8 cellular contexts compared by ENCODE assay signal in genomic region chr7:107580716-107581383, GRCh38. TPM values are rescaled to one million over a fixed set of nuclear protein-coding genes. Genes with fewer than 3 reads are reported as not detected.
DNase-seq lines count a peak whose midpoint lies in the region; ATAC-seq and TF ChIP-seq lines count a peak whose summit lies in the region.

No MANE protein-coding gene starts in this region.

- H3K79me2 ChIP-seq in mesendoderm (ENCODE audit: control insufficient read depth, insufficient read depth, low read length) = no peaks in the 10 kb centered on the region

- H3K27ac ChIP-seq in right atrium auricular region (peak overlapping the region; percentile 97 to 98), brain microvascular endothelial cell (peak overlapping the region; percentile 93), mesendoderm (ENCODE audit: low read depth, low read length) (peak overlapping the region; percentile 96), aorta (ENCODE audit: low read depth in 1 of 2, low read length in 2 of 2) (peak overlapping the region; percentile 23 to 100)

- no peak overlapping the region for H3K23ac ChIP-seq in mesendoderm (ENCODE audit: low read length)

- peak overlapping the region; percentile 80 to 92 for H3K4me3 ChIP-seq in right atrium auricular region
- peak overlapping the region; percentile 81 for H3K4me3 ChIP-seq in brain microvascular endothelial cell (ENCODE audit: low read depth, low read length)
- H3K4me3 ChIP-seq in mesendoderm (ENCODE audit: low read length) = peak overlapping the region; percentile 69
- H3K4me3 ChIP-seq in aorta (ENCODE audit: low read length in 2 of 2) = peak overlapping the region; percentile 71 to 99

- no peak overlapping the region for H2BK120ac ChIP-seq in mesendoderm (ENCODE audit: low read depth, low read length)

- peak overlapping the region; percentile 71 for H3K9ac ChIP-seq in mesendoderm (ENCODE audit: low read length)

- H3K4ac ChIP-seq in mesendoderm (ENCODE audit: low read depth, low read length) = no peak overlapping the region

- in situ Hi-C loops in brain microvascular endothelial cell (cut with HindIII; ENCODE audit: low pct_ligation_motif_present, low sequenced_read_pairs) = no loop called here

- no peak overlapping the region for H2BK5ac ChIP-seq in mesendoderm (ENCODE audit: low read length)

- intact Hi-C loops in left cardiac atrium (cut with DNase I) = no loop called here
- intact Hi-C loops in aorta (cut with DNase I) = loop anchor here (2.0 to 10.0 kb wide), 2 partner anchors 14 to 144 kb away; no protein-coding TSS in a partner anchor

- H3K4me2 ChIP-seq in mesendoderm (ENCODE audit: low read length) = peak overlapping the region; percentile 56

- H3K27me3 ChIP-seq in right atrium auricular region (no peaks in the 10 kb centered on the region), brain microvascular endothelial cell (replicated peaks) (no peaks in the 10 kb centered on the region), mesendoderm (ENCODE audit: insufficient read depth, low read length, poor library complexity) (no peaks in the 10 kb centered on the region), aorta (ENCODE audit: control insufficient read depth in 1 of 2, insufficient read depth in 2 of 2, low read length in 1 of 2) (no peaks in the 10 kb centered on the region)

- H3K56ac ChIP-seq in mesendoderm (ENCODE audit: low read length) = peak overlapping the region; percentile 77

- TF ChIP-seq CTCF in right atrium auricular region (IDR thresholded peaks at IDR 0.05) (no peak), brain microvascular endothelial cell (IDR thresholded peaks at IDR 0.05; ENCODE audit: low read depth, low read length, missing control alignments) (no peak)

- H3K36me3 ChIP-seq in right atrium auricular region (peaks cover 9% of the 10 kb centered on the region), brain microvascular endothelial cell (replicated peaks) (no peaks in the 10 kb centered on the region), mesendoderm (ENCODE audit: control insufficient read depth, insufficient read depth, low read length) (no peaks in the 10 kb centered on the region), aorta (ENCODE audit: control insufficient read depth in 1 of 2, insufficient read depth in 2 of 2, low read length in 1 of 2) (no peaks in the 10 kb centered on the region)

- no peaks in the 10 kb centered on the region for H3K79me1 ChIP-seq in mesendoderm (ENCODE audit: low read length)

- ATAC-seq in left cardiac atrium (no peak), aorta (ENCODE audit: low FRiP score) (no peak)

- H3K4me1 ChIP-seq in right atrium auricular region (peaks cover 0 to 21% of the 10 kb centered on the region in 2 donors), mesendoderm (ENCODE audit: control insufficient read depth, low read depth, low read length) (no peaks in the 10 kb centered on the region), aorta (ENCODE audit: control insufficient read depth in 1 of 2, insufficient read depth in 2 of 2, low read length in 2 of 2) (peaks cover 0 to 3% of the 10 kb centered on the region in 2 donors)

- H3K9me3 ChIP-seq in right atrium auricular region = no peaks in the 10 kb centered on the region
- H3K9me3 ChIP-seq in aorta (ENCODE audit: control insufficient read depth, low read length) = no peaks in the 10 kb centered on the region

- DNase-seq in right atrium auricular region (ENCODE audit: low spot score) = no peak
- no peak for DNase-seq in left cardiac atrium
- DNase-seq in brain microvascular endothelial cell = no peak
- no peak for DNase-seq in mesendoderm
- DNase-seq in aorta = no peak
- DNase-seq in activated gamma-delta T cell treated with Interleukin-2 at 50 U/mL for 16 hours = no peak
- DNase-seq in NCI-H1092 treated with DMSO at 0.1 percent for 48 hours (lab: John Stamatoyannopoulos, UW) = no peak
- no peak for DNase-seq in EL

- peak overlapping the region; percentile 72 for H3K18ac ChIP-seq in mesendoderm (ENCODE audit: low read length)

- no peak overlapping the region for H2BK15ac ChIP-seq in mesendoderm (replicated peaks; ENCODE audit: low read depth)

- WGBS in mesendoderm (ENCODE audit: extremely low coverage, insufficient coverage, low lambda C conversion rate) = no CpG with 5 or more reads among the region's 10 CpGs
- 8% methylated on average over 10 of the region's 10 CpGs for WGBS in aorta, 2 donors

- peak overlapping the region; percentile 81 for H4K8ac ChIP-seq in mesendoderm (ENCODE audit: low read depth, low read length)

- no peak overlapping the region for H4K5ac ChIP-seq in mesendoderm (ENCODE audit: low read length)

- no peak overlapping the region for H2AK5ac ChIP-seq in mesendoderm (ENCODE audit: low read length)

RNA-seq across cellular contexts. Expression of gene BCAP29, which starts 0.8 kb away (rescaled TPM):
- total RNA-seq in right atrium auricular region (100 to 1,000 TPM; 115 to 258 TPM), left cardiac atrium (10 to 100 TPM; 84.1 to 95.2 TPM), aorta (100 to 1,000 TPM in 1 of 2 donors, 10 to 100 TPM in 1; 96.1 to 139 TPM)
- 17.9 TPM for polyA plus RNA-seq in mesendoderm (2013, experiment 1 of 2)
- 17.8 TPM for polyA plus RNA-seq in mesendoderm (2013, experiment 2 of 2)
- 10 to 100 TPM; 72.5 to 92.8 TPM for polyA plus RNA-seq in aorta

RNA-seq across cellular contexts. Expression of gene DUS4L, which starts 17.1 kb away (rescaled TPM):
- total RNA-seq in right atrium auricular region = 1 to 10 TPM; 5.0 to 7.2 TPM
- total RNA-seq in left cardiac atrium = 1 to 10 TPM; 6.1 to 6.4 TPM
- polyA plus RNA-seq in mesendoderm (2013, experiment 1 of 2) = 8.7 TPM
- polyA plus RNA-seq in mesendoderm (2013, experiment 2 of 2) = 8.0 TPM
- total RNA-seq in aorta = 1 to 10 TPM; 6.4 to 6.8 TPM
- polyA plus RNA-seq in aorta = 1 to 10 TPM; 3.4 to 5.9 TPM

RNA-seq across cellular contexts. Expression of gene COG5, which starts 17.1 kb away (rescaled TPM):
- total RNA-seq in right atrium auricular region (10 to 100 TPM; 28.0 to 31.8 TPM), left cardiac atrium (10 to 100 TPM; 42.8 to 57.8 TPM), aorta (10 to 100 TPM; 55.9 to 58.2 TPM)
- 9.2 TPM for polyA plus RNA-seq in mesendoderm (2013, experiment 1 of 2)
- polyA plus RNA-seq in mesendoderm (2013, experiment 2 of 2) = 8.6 TPM
- polyA plus RNA-seq in aorta = 10 to 100 TPM in 1 of 2 donors, 1 to 10 TPM in 1; 8.6 to 10.8 TPM

Comparison
In these comparisons a context has a peak if more than half of its experiments do, and no peak if none do; other contexts are left out.
1. intact Hi-C loops: an anchor here in aorta (2.0 to 10.0 kb wide); none called in left cardiac atrium.